In the genomic region with DNA sequence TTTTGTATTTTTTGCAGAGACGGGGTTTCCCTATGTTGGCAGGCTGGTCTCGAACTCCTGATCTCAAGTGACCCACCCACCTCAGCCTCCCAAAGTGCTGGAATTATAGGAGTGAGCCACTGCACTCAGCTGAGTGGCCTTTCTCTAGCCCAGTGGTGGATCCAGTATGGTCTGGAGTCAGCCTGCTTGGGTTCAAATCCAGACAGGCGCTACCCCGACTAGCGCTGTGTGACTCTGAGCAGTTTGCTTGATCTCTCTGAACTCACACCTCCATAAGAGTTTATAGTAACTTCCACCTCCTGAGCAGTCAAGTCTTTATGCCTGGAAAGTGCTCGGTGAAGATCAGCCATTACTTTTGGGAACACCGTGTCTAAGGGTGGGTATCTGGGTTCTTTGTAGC, we compare ENCODE assay signal across 22 cellular contexts.
"Had no signal": no experiment of that assay in that cellular context is flagged by ENCODE, and none has a peak within 500 bp of the region (broad histone marks: within the 10 kb centered on the region; RNA-seq: fewer than 3 reads in every experiment).

No MANE protein-coding gene starts in this region.

- H3K27ac ChIP-seq: gastrocnemius medialis, vagina had no signal

- H3K27me3 ChIP-seq: gastrocnemius medialis, vagina had no signal

- H3K36me3 ChIP-seq: gastrocnemius medialis had no signal

- H3K27me3 Mint-ChIP-seq: activated B cell treated with CpG ODN at 0.5 μM for 24 hours; activated CD4-positive, alpha-beta memory T cell treated with anti-CD3 and anti-CD28 coated beads, Interleukin-2, amount 10 ng/mL, durations not matched to agents 7 days and 5 days; activated CD8-positive, alpha-beta memory T cell treated with anti-CD3 and anti-CD28 coated beads, Interleukin-2, amount 10 ng/mL, durations not matched to agents 7 days and 5 days; activated naive CD8-positive, alpha-beta T cell had no signal

- H3K4me3 ChIP-seq: gastrocnemius medialis, lung, vagina had no signal

- H3K4me3 Mint-ChIP-seq: activated B cell treated with CpG ODN at 0.5 μM for 24 hours; activated CD4-positive, alpha-beta memory T cell treated with anti-CD3 and anti-CD28 coated beads, Interleukin-2, amount 10 ng/mL, durations not matched to agents 7 days and 5 days; activated CD8-positive, alpha-beta memory T cell treated with anti-CD3 and anti-CD28 coated beads, Interleukin-2, amount 10 ng/mL, durations not matched to agents 7 days and 5 days; activated naive CD8-positive, alpha-beta T cell; natural killer cell had no signal

- ATAC-seq: activated CD8-positive, alpha-beta memory T cell treated with anti-CD3 and anti-CD28 coated beads, Interleukin-2, amount 10 ng/mL, durations not matched to agents 7 days and 5 days; esophagus mucosa; gastrocnemius medialis; natural killer cell; stimulated activated naive CD8-positive, alpha-beta T cell treated with anti-CD3 and anti-CD28 coated beads, Interleukin-15, Interleukin-2, amounts not matched to agents 100 U/mL and 50 U/mL, for 24 hours had no signal

- H3K27ac Mint-ChIP-seq: activated B cell treated with CpG ODN at 0.5 μM for 24 hours; activated CD4-positive, alpha-beta memory T cell treated with anti-CD3 and anti-CD28 coated beads, Interleukin-2, amount 10 ng/mL, durations not matched to agents 7 days and 5 days; activated CD8-positive, alpha-beta memory T cell treated with anti-CD3 and anti-CD28 coated beads, Interleukin-2, amount 10 ng/mL, durations not matched to agents 7 days and 5 days; activated naive CD8-positive, alpha-beta T cell; natural killer cell had no signal

- FAIRE-seq: keratinocyte had no signal

- H3K36me3 Mint-ChIP-seq: natural killer cell had no signal

- H3K9me3 Mint-ChIP-seq: activated B cell treated with CpG ODN at 0.5 μM for 24 hours; activated CD4-positive, alpha-beta memory T cell treated with anti-CD3 and anti-CD28 coated beads, Interleukin-2, amount 10 ng/mL, durations not matched to agents 7 days and 5 days; natural killer cell had no signal

- H3K4me1 ChIP-seq: gastrocnemius medialis had no signal

- DNase-seq: activated B cell treated with CpG ODN at 0.5 μM for 24 hours; activated CD4-positive, alpha-beta memory T cell treated with anti-CD3 and anti-CD28 coated beads, Interleukin-2, amount 10 ng/mL, durations not matched to agents 7 days and 5 days; activated CD4-positive, alpha-beta T cell treated with anti-CD3 and anti-CD28 coated beads for 4 hours; activated CD8-positive, alpha-beta memory T cell treated with anti-CD3 and anti-CD28 coated beads, Interleukin-2, amount 10 ng/mL, durations not matched to agents 7 days and 5 days; effector CD8-positive, alpha-beta T cell; gastrocnemius medialis; head of caudate nucleus; natural killer cell; nucleus accumbens; posterior cingulate gyrus; retina; stimulated activated CD4-positive, alpha-beta T cell treated with anti-CD3 and anti-CD28 coated beads, Interleukin-12 subunit alpha, Interleukin-12 subunit beta, amount 100 ng/mL, for 4 hours; stimulated activated CD4-positive, alpha-beta T cell treated with anti-CD3 and anti-CD28 coated beads, Interleukin-1b, Interleukin-23, amount 100 ng/mL, for 48 hours; stimulated activated naive CD8-positive, alpha-beta T cell treated with anti-CD3 and anti-CD28 coated beads, Interleukin-15, Interleukin-2, amounts not matched to agents 100 U/mL and 50 U/mL, for 24 hours; substantia nigra; T-helper 9 cell; trophoblast cell had no signal

- H3K9me3 ChIP-seq: gastrocnemius medialis, vagina had no signal
